In genomic region chr2:235106874-235107639, GRCh38 we compare ENCODE assay signal across 1 cellular context.
TF ChIP-seq lines count a peak whose summit lies in the region.

No MANE protein-coding gene starts in this region.

TF ChIP-seq in HepG2, 621 proteins besides CTCF, POLR2A, EP300 and RAD21 (continued from another document and continues in another):
- TF ChIP-seq ATF6 (CRISPR knock-in tag; conservative IDR thresholded peaks at IDR 0.05) (0 out of 2 replicates have a peak, but pooled peaks have one; percentile 73), NFYB (CRISPR knock-in tag; IDR thresholded peaks at IDR 0.05) (0 out of 2 replicates have a peak, but pooled peaks have one; percentile 14), BCL6 (CRISPR knock-in tag; IDR thresholded peaks at IDR 0.05) (peak; percentile 31; the same call in 1 of the 2 replicates), GPBP1L1 (CRISPR knock-in tag; IDR thresholded peaks at IDR 0.05) (no peak), MED1 (CRISPR knock-in tag; IDR thresholded peaks at IDR 0.05) (peak; percentile 43; the same call in 1 of the 2 replicates), ZNF205 (CRISPR knock-in tag; IDR thresholded peaks at IDR 0.05) (0 out of 2 replicates have a peak, but pooled peaks have one; percentile 33), THAP11 (CRISPR knock-in tag; IDR thresholded peaks at IDR 0.05) (peak; percentile 41; the same call in 1 of the 2 replicates), SOX13 (IDR thresholded peaks at IDR 0.05) (no peak), SOX13 (CRISPR knock-in tag; conservative IDR thresholded peaks at IDR 0.05 in 1 of 2, IDR thresholded peaks at IDR 0.05 in 1 of 2) (peak in 1 of 2 experiments; percentile 12; a peak in 1 of 4 replicates), ZNF788 (CRISPR knock-in tag; IDR thresholded peaks at IDR 0.05; ENCODE audit: borderline replicate concordance) (peak; percentile 41; the same call in 1 of the 2 replicates), KLF15 (CRISPR knock-in tag; IDR thresholded peaks at IDR 0.05; ENCODE audit: borderline replicate concordance) (no peak), ZBTB10 (CRISPR knock-in tag; IDR thresholded peaks at IDR 0.05; ENCODE audit: borderline replicate concordance) (no peak), SMARCC2 (IDR thresholded peaks at IDR 0.05) (no peak), SIN3B (IDR thresholded peaks at IDR 0.05; ENCODE audit: low read length) (no peak), ZBTB33 (CRISPR knock-in tag; IDR thresholded peaks at IDR 0.05) (peak; percentile 24; the same call in 1 of the 2 replicates), THYN1 (CRISPR knock-in tag; IDR thresholded peaks at IDR 0.05; ENCODE audit: borderline replicate concordance, low read depth) (no peak), ZKSCAN8 (CRISPR knock-in tag; IDR thresholded peaks at IDR 0.05; ENCODE audit: borderline replicate concordance) (0 out of 2 replicates have a peak, but pooled peaks have one; percentile 65), CREB1 (IDR thresholded peaks at IDR 0.05) (no peak), CREB1 (CRISPR knock-in tag; IDR thresholded peaks at IDR 0.05) (no peak), NFE2 (CRISPR knock-in tag; IDR thresholded peaks at IDR 0.05) (no peak), YEATS4 (CRISPR knock-in tag; IDR thresholded peaks at IDR 0.05; ENCODE audit: borderline replicate concordance) (no peak), GATAD1 (CRISPR knock-in tag; IDR thresholded peaks at IDR 0.05) (0 out of 2 replicates have a peak, but pooled peaks have one; percentile 17), RBM39 (IDR thresholded peaks at IDR 0.05; ENCODE audit: low read depth, low read length, poor library complexity, severe bottlenecking) (no peak), TOE1 (CRISPR knock-in tag; IDR thresholded peaks at IDR 0.05) (0 out of 2 replicates have a peak, but pooled peaks have one; percentile 53), CBX2 (IDR thresholded peaks at IDR 0.05; ENCODE audit: low read depth, low read length) (no peak), CBX2 (CRISPR knock-in tag; IDR thresholded peaks at IDR 0.05; ENCODE audit: low read depth) (no peak), PTBP1 (IDR thresholded peaks at IDR 0.05; ENCODE audit: low read depth, low read length, poor library complexity, severe bottlenecking) (no peak), ZNF709 (CRISPR knock-in tag; IDR thresholded peaks at IDR 0.05) (peak; percentile 36; the same call in 1 of the 2 replicates), GATAD2A (CRISPR knock-in tag; IDR thresholded peaks at IDR 0.05) (0 out of 2 replicates have a peak, but pooled peaks have one; percentile 18), HOXA5 (CRISPR knock-in tag; IDR thresholded peaks at IDR 0.05) (0 out of 2 replicates have a peak, but pooled peaks have one; percentile 38), HNRNPL (IDR thresholded peaks at IDR 0.05; ENCODE audit: low read depth, low read length) (no peak), ZNF318 (CRISPR knock-in tag; IDR thresholded peaks at IDR 0.05) (0 out of 2 replicates have a peak, but pooled peaks have one; percentile 48), SAP130 (CRISPR knock-in tag; IDR thresholded peaks at IDR 0.05; ENCODE audit: low read depth) (peak; percentile 53; the same call in 1 of the 2 replicates), CBX5 (CRISPR knock-in tag; IDR thresholded peaks at IDR 0.05; ENCODE audit: borderline replicate concordance) (0 out of 2 replicates have a peak, but pooled peaks have one; percentile 48), SSRP1 (CRISPR knock-in tag; IDR thresholded peaks at IDR 0.05) (no peak), XRCC5 (optimal IDR thresholded peaks at IDR 0.05; ENCODE audit: low read length) (peak; percentile 74), ZBTB7B (CRISPR knock-in tag; IDR thresholded peaks at IDR 0.05) (peak; percentile 53; the same call in 1 of the 2 replicates), KLF16 (CRISPR knock-in tag; IDR thresholded peaks at IDR 0.05) (peak in 1 of 2 experiments; percentile 45; a peak in 1 of 4 replicates), SRSF9 (IDR thresholded peaks at IDR 0.05; ENCODE audit: borderline replicate concordance, insufficient read depth, low read depth, low read length, poor library complexity, severe bottlenecking) (no peak), DNMT3B (CRISPR knock-in tag; conservative IDR thresholded peaks at IDR 0.05) (0 out of 2 replicates have a peak, but pooled peaks have one; percentile 41), KMT2B (CRISPR knock-in tag; IDR thresholded peaks at IDR 0.05) (0 out of 2 replicates have a peak, but pooled peaks have one; percentile 32), ZNF577 (CRISPR knock-in tag; IDR thresholded peaks at IDR 0.05; ENCODE audit: borderline replicate concordance, low read depth) (no peak), ZFP36L2 (CRISPR knock-in tag; IDR thresholded peaks at IDR 0.05) (no peak), MIER3 (CRISPR knock-in tag; IDR thresholded peaks at IDR 0.05; ENCODE audit: borderline replicate concordance) (0 out of 2 replicates have a peak, but pooled peaks have one; percentile 23), SOX5 (CRISPR knock-in tag; IDR thresholded peaks at IDR 0.05; ENCODE audit: borderline replicate concordance) (peak; percentile 47; the same call in 1 of the 2 replicates), BRD4 (CRISPR knock-in tag; IDR thresholded peaks at IDR 0.05) (no peak), GABPB1 (CRISPR knock-in tag; IDR thresholded peaks at IDR 0.05) (peak; percentile 35; the same call in 1 of the 2 replicates), ZNF598 (CRISPR knock-in tag; IDR thresholded peaks at IDR 0.05; ENCODE audit: borderline replicate concordance) (no peak), PITX1 (CRISPR knock-in tag; IDR thresholded peaks at IDR 0.05) (peak; percentile 36; the same call in 1 of the 2 replicates)
- TF ChIP-seq, protein P1, sequence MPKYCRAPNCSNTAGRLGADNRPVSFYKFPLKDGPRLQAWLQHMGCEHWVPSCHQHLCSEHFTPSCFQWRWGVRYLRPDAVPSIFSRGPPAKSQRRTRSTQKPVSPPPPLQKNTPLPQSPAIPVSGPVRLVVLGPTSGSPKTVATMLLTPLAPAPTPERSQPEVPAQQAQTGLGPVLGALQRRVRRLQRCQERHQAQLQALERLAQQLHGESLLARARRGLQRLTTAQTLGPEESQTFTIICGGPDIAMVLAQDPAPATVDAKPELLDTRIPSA (CRISPR knock-in tag; IDR thresholded peaks at IDR 0.05; ENCODE audit: borderline replicate concordance) = no peak
- TF ChIP-seq, protein P2, sequence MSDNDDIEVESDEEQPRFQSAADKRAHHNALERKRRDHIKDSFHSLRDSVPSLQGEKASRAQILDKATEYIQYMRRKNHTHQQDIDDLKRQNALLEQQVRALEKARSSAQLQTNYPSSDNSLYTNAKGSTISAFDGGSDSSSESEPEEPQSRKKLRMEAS (IDR thresholded peaks at IDR 0.05) = no peak; the same call in 1 of the 2 replicates
